Comparison of ENCODE assay signal across 12 cellular contexts in the genomic region with DNA sequence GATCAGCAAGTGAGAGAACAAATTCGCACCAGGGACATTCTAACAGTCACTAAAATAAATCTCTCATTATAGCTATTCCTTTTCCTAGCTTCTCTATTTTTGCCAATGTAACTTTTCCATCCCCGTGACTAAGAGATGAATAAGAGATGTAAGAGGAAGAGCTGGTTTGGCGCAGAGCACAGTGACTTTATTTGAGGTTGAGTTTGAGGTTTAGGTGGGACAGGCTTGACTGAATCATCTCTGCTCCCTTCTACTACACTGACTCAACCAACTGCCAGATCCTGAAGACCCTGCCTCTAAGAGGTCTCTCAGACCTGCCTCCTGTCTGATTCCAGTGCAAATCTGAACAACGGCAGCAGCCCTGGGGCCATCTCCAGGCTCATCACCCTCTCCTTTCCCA. TPM values are rescaled to one million over a fixed set of nuclear protein-coding genes. Genes with fewer than 3 reads are reported as not detected.
DNase-seq lines count a peak whose midpoint lies in the region; ATAC-seq, FAIRE-seq and TF ChIP-seq lines count a peak whose summit lies in the region.
"Had no signal": no experiment of that assay in that cellular context is flagged by ENCODE, and none has a peak within 500 bp of the region (broad histone marks: within the 10 kb centered on the region; RNA-seq: fewer than 3 reads in every experiment).

No MANE protein-coding gene starts in this region.

- DNase-seq in activated naive CD8-positive, alpha-beta T cell treated with anti-CD3 and anti-CD28 coated beads, Interleukin-2, amount 50 U/mL, for 24 hours = peak; percentile 14
- DNase-seq in activated naive CD8-positive, alpha-beta T cell treated with anti-CD3 and anti-CD28 coated beads for 36 hours = no peak
- DNase-seq in PC-3 = peak; percentile 95
- DNase-seq in epithelial cell of prostate (ENCODE audit: low read depth, low spot score) = peak; percentile 56
- DNase-seq in urothelium cell line (ENCODE audit: low spot score) = peak; percentile 58
- no peak for DNase-seq in SKM-1 treated with dmso at 0.1 percent for 144 hours (lab: John Stamatoyannopoulos, UW; ENCODE audit: unreplicated experiment)
- no peak for DNase-seq in lower leg skin (ENCODE audit: low spot score in 2 of 2)

- H4K20me1 ChIP-seq in PC-3 (ENCODE audit: low read length) = no peaks in the 10 kb centered on the region

- no peak overlapping the region for H3K4me3 Mint-ChIP-seq in activated naive CD8-positive, alpha-beta T cell treated with anti-CD3 and anti-CD28 coated beads, Interleukin-2, amount 50 U/mL, for 24 hours
- no peak overlapping the region for H3K4me3 Mint-ChIP-seq in activated naive CD8-positive, alpha-beta T cell treated with anti-CD3 and anti-CD28 coated beads for 36 hours
- H3K4me3 Mint-ChIP-seq: T-helper 1 cell treated with Interleukin-12 subunit alpha and Interleukin-12 subunit beta and Interleukin-4 antibody, amounts not matched to agents 30 μg/mL and 1 μg/mL, for 36 hours had no signal

- ATAC-seq in activated naive CD8-positive, alpha-beta T cell treated with anti-CD3 and anti-CD28 coated beads, Interleukin-2, amount 50 U/mL, for 24 hours = peak; percentile 98
- ATAC-seq in PC-3 = peak; percentile 90
- ATAC-seq in HG03159 (IDR thresholded peaks at IDR 0.05; ENCODE audit: unreplicated experiment) = no peak

- no peaks in the 10 kb centered on the region for H3K9me2 ChIP-seq in PC-3 (replicated peaks; ENCODE audit: low read length)

- no peak for TF ChIP-seq CTCF in PC-3 (conservative IDR thresholded peaks at IDR 0.05; ENCODE audit: low read depth, low read length)
- TF ChIP-seq CTCF in lower leg skin (IDR thresholded peaks at IDR 0.05) = no peak

- H3K27ac ChIP-seq in PC-3 (ENCODE audit: low read length) (peak overlapping the region; percentile 99), epithelial cell of prostate (no peak overlapping the region)
- H3K27ac ChIP-seq: C4-2B, parathyroid adenoma had no signal

- H3K27me3 Mint-ChIP-seq in activated naive CD8-positive, alpha-beta T cell treated with anti-CD3 and anti-CD28 coated beads, Interleukin-2, amount 50 U/mL, for 24 hours = peaks cover 2% of the 10 kb centered on the region
- no peaks in the 10 kb centered on the region for H3K27me3 Mint-ChIP-seq in activated naive CD8-positive, alpha-beta T cell treated with anti-CD3 and anti-CD28 coated beads for 36 hours

- WGBS in lower leg skin, 2 donors = 83 to 86% methylated on average over 4 of the region's 4 CpGs

- no TSS peak for BruUV-seq in PC-3 (replicated peaks; lab: Mats Ljungman, UMichigan)

- 0 out of 2 replicates have a peak overlapping the region, but pooled peaks have one; percentile 38 for H2AFZ ChIP-seq in PC-3 (ENCODE audit: low read length)
- H2AFZ ChIP-seq: parathyroid adenoma had no signal

- no peak for TF ChIP-seq POLR2A in lower leg skin (IDR thresholded peaks at IDR 0.05)

- 0 out of 2 replicates have a peak, but pooled peaks cover 5% of the 10 kb centered on the region for H3K36me3 ChIP-seq in PC-3 (ENCODE audit: low read depth, low read length)

- H3K4me3 ChIP-seq in PC-3 (ENCODE audit: low read length) (peak overlapping the region; percentile 15; the same call in 1 of the 2 replicates), lower leg skin (ENCODE audit: low read depth, poor library complexity, severe bottlenecking) (no peak overlapping the region)

- H3K4me1 ChIP-seq in PC-3 (ENCODE audit: insufficient read depth, low read length) = peaks cover 49% of the 10 kb centered on the region
- H3K4me1 ChIP-seq: parathyroid adenoma had no signal

- peak overlapping the region; percentile 68 for H3K4me2 ChIP-seq in PC-3 (ENCODE audit: low read length)

- H3F3A ChIP-seq in PC-3 (ENCODE audit: low read length, unreplicated experiment) = peaks cover 6% of the 10 kb centered on the region

- H3K27ac Mint-ChIP-seq in activated naive CD8-positive, alpha-beta T cell treated with anti-CD3 and anti-CD28 coated beads, Interleukin-2, amount 50 U/mL, for 24 hours = peak overlapping the region; percentile 13
- H3K27ac Mint-ChIP-seq in activated naive CD8-positive, alpha-beta T cell treated with anti-CD3 and anti-CD28 coated beads for 36 hours = no peak overlapping the region
- H3K27ac Mint-ChIP-seq: T-helper 1 cell treated with Interleukin-12 subunit alpha and Interleukin-12 subunit beta and Interleukin-4 antibody, amounts not matched to agents 30 μg/mL and 1 μg/mL, for 36 hours had no signal

- H3K9me3 Mint-ChIP-seq in activated naive CD8-positive, alpha-beta T cell treated with anti-CD3 and anti-CD28 coated beads, Interleukin-2, amount 50 U/mL, for 24 hours = peaks cover 4% of the 10 kb centered on the region
- peaks cover 6% of the 10 kb centered on the region for H3K9me3 Mint-ChIP-seq in activated naive CD8-positive, alpha-beta T cell treated with anti-CD3 and anti-CD28 coated beads for 36 hours

- intact Hi-C loops in PC-3 (cut with micrococcal nuclease) (loop anchor here (1.0 kb wide), 1 partner anchor 70 kb away; no protein-coding TSS in a partner anchor), lower leg skin (cut with DNase I; ENCODE audit: low total_unique reads) (no loop called here)

- no peaks in the 10 kb centered on the region for H3K9me3 ChIP-seq in PC-3 (ENCODE audit: low read length)

- FAIRE-seq in urothelium cell line (lab: Jason Lieb, UNC) = no peak
- FAIRE-seq: GM18507 had no signal

- CTCF ChIA-PET in PC-3 (lab: Charles Lee) = interaction anchor here (0.6 to 1.1 kb wide), 2 partner anchors 28 to 384 kb away, joined by 4 read pairs; no protein-coding TSS in a partner anchor

- POLR2A ChIA-PET in PC-3 (lab: Charles Lee; ENCODE audit: unreplicated experiment) = interaction anchor here (0.6 to 1.0 kb wide), 6 partner anchors 17 to 473 kb away, joined by 3 to 8 read pairs (median 4); no protein-coding TSS in a partner anchor

- no peaks in the 10 kb centered on the region for H3K79me2 ChIP-seq in PC-3 (ENCODE audit: low read length)
- H3K79me2 ChIP-seq: parathyroid adenoma had no signal

- peaks cover 8% of the 10 kb centered on the region for H3K36me3 Mint-ChIP-seq in activated naive CD8-positive, alpha-beta T cell treated with anti-CD3 and anti-CD28 coated beads, Interleukin-2, amount 50 U/mL, for 24 hours (ENCODE audit: low read depth)
- peaks cover 3% of the 10 kb centered on the region for H3K36me3 Mint-ChIP-seq in activated naive CD8-positive, alpha-beta T cell treated with anti-CD3 and anti-CD28 coated beads for 36 hours

- peak overlapping the region; percentile 77 for H3K9ac ChIP-seq in PC-3 (ENCODE audit: low read length)
- H3K9ac ChIP-seq: parathyroid adenoma had no signal

- H3K27me3 ChIP-seq in PC-3 (ENCODE audit: low read length) = no peaks in the 10 kb centered on the region

- peaks cover 32% of the 10 kb centered on the region for H3K4me1 Mint-ChIP-seq in activated naive CD8-positive, alpha-beta T cell treated with anti-CD3 and anti-CD28 coated beads, Interleukin-2, amount 50 U/mL, for 24 hours
- peaks cover 16% of the 10 kb centered on the region for H3K4me1 Mint-ChIP-seq in activated naive CD8-positive, alpha-beta T cell treated with anti-CD3 and anti-CD28 coated beads for 36 hours

RNA-seq across cellular contexts. Expression of a gene that starts 28.0 kb away (rescaled TPM):
- not detected for total RNA-seq in activated naive CD8-positive, alpha-beta T cell treated with anti-CD3 and anti-CD28 coated beads for 36 hours
- total RNA-seq in PC-3 (2014; rRNA removed) = 0.46 and 0.77 TPM in 2 replicates
- total RNA-seq in lower leg skin = under 1 TPM in 2 of 4 donors, not detected in 2; 0.52 to 0.84 TPM

RNA-seq across cellular contexts. Expression of a gene that starts 59.6 kb away (rescaled TPM):
- total RNA-seq in activated naive CD8-positive, alpha-beta T cell treated with anti-CD3 and anti-CD28 coated beads for 36 hours = not detected
- 40.0 and 67.9 TPM in 2 replicates for total RNA-seq in PC-3 (2014; rRNA removed)
- total RNA-seq in lower leg skin = not detected

Comparison
In these comparisons a context has a peak if more than half of its experiments do, and no peak if none do; other contexts are left out.
1. DNase-seq: peak in activated naive CD8-positive, alpha-beta T cell treated with anti-CD3 and anti-CD28 coated beads, Interleukin-2, amount 50 U/mL, for 24 hours (single experiment), PC-3 (single experiment), epithelial cell of prostate (single experiment) and urothelium cell line (single experiment); none in activated naive CD8-positive, alpha-beta T cell treated with anti-CD3 and anti-CD28 coated beads for 36 hours (single experiment), SKM-1 treated with dmso at 0.1 percent for 144 hours (single experiment) and lower leg skin (0 of 2).
2. RNA of a gene that starts 59.6 kb away (total RNA-seq): 40.0 to 67.9 TPM in PC-3; not detected in activated naive CD8-positive, alpha-beta T cell treated with anti-CD3 and anti-CD28 coated beads for 36 hours and not detected in lower leg skin; every median in the first group is over 10 times any median in the second.